In genomic region chr16:16006650-16007049, GRCh38 we compare ENCODE assay signal across 16 cellular contexts. TPM values are rescaled to one million over a fixed set of nuclear protein-coding genes. Genes with fewer than 3 reads are reported as not detected.
DNase-seq lines count a peak whose midpoint lies in the region; ATAC-seq and TF ChIP-seq lines count a peak whose summit lies in the region.
"Had no signal": no experiment of that assay in that cellular context is flagged by ENCODE, and none has a peak within 500 bp of the region (broad histone marks: within the 10 kb centered on the region; RNA-seq: fewer than 3 reads in every experiment).

No MANE protein-coding gene starts in this region.

- DNase-seq in MM.1S (no peak), adipocyte (ENCODE audit: low read depth) (no peak), sigmoid colon (no peak)
- DNase-seq in stimulated activated CD4-positive, alpha-beta T cell treated with anti-CD3 and anti-CD28 coated beads, Interleukin-4, amount 100 ng/mL, for 1 hour = no peak
- DNase-seq in naive thymus-derived CD8-positive, alpha-beta T cell = no peak
- DNase-seq: activated naive CD4-positive, alpha-beta T cell treated with anti-CD3 and anti-CD28 coated beads, Interleukin-2, amount 50 U/mL, for 16 hours; AML-193; head of caudate nucleus; NCI-H1930; nephron progenitor cell; PC-9; SK-N-SH had no signal

- WGBS in sigmoid colon, 2 donors = 81 to 91% methylated on average over 8 of the region's 8 CpGs

- intact Hi-C loops in sigmoid colon (cut with DNase I) = loop anchor here (5.0 kb wide), 1 partner anchor 59 kb away; the partner anchor contains the start of gene ABCC1

- peaks cover 0 to 2% (median 0%) of the 10 kb centered on the region in 9 donors for H3K9me3 Mint-ChIP-seq in naive thymus-derived CD8-positive, alpha-beta T cell
- H3K9me3 Mint-ChIP-seq: nephron progenitor cell had no signal

- H4K20me1 ChIP-seq in DOHH2 (ENCODE audit: control insufficient read depth, insufficient read depth, low read depth, low read length) (no peaks in the 10 kb centered on the region), MM.1S (ENCODE audit: insufficient read depth, low read length) (no peaks in the 10 kb centered on the region)

- TF ChIP-seq CTCF in DOHH2 (IDR thresholded peaks at IDR 0.05; ENCODE audit: low read depth, low read length, poor library complexity, severe bottlenecking) = no peak
- TF ChIP-seq CTCF in MM.1S (IDR thresholded peaks at IDR 0.05; ENCODE audit: low read length) = no peak
- no peak for TF ChIP-seq CTCF in sigmoid colon (IDR thresholded peaks at IDR 0.05)

- TF ChIP-seq EP300 in sigmoid colon (IDR thresholded peaks at IDR 0.05) = no peak

- H3K4me1 Mint-ChIP-seq in naive thymus-derived CD8-positive, alpha-beta T cell = peaks cover 24 to 41% (median 31%) of the 10 kb centered on the region in 4 donors

- H3K4me3 Mint-ChIP-seq in naive thymus-derived CD8-positive, alpha-beta T cell = peak overlapping the region in 2 of 10 donors; percentile 21 to 48
- H3K4me3 Mint-ChIP-seq: nephron progenitor cell had no signal

- H3K9me3 ChIP-seq in DOHH2 (ENCODE audit: control insufficient read depth, insufficient read depth, low read length) (no peaks in the 10 kb centered on the region), MM.1S (replicated peaks; ENCODE audit: insufficient read depth, low read length) (no peaks in the 10 kb centered on the region), adipocyte (ENCODE audit: control insufficient read depth, low read length) (no peaks in the 10 kb centered on the region), sigmoid colon (no peaks in the 10 kb centered on the region)
- H3K9me3 ChIP-seq: lower lobe of right lung, SK-N-SH had no signal

- peak overlapping the region; percentile 94 for H3K4me2 ChIP-seq in DOHH2 (ENCODE audit: low read length)
- peak overlapping the region; percentile 73 for H3K4me2 ChIP-seq in MM.1S (ENCODE audit: low read depth, low read length)
- H3K4me2 ChIP-seq: PC-9 had no signal

- no peaks in the 10 kb centered on the region for H3K27me3 Mint-ChIP-seq in naive thymus-derived CD8-positive, alpha-beta T cell

- H2AFZ ChIP-seq in MM.1S (ENCODE audit: low read length) = no peak overlapping the region
- H2AFZ ChIP-seq: PC-9 had no signal

- H3K4me3 ChIP-seq in DOHH2 (ENCODE audit: low read length) (peak overlapping the region; percentile 70), MM.1S (ENCODE audit: low read length) (no peak overlapping the region), adipocyte (ENCODE audit: low read length) (no peak overlapping the region), sigmoid colon (no peak overlapping the region)
- H3K4me3 ChIP-seq: lower lobe of right lung, PC-9 had no signal

- peaks cover 25% of the 10 kb centered on the region for H3K36me3 ChIP-seq in DOHH2 (ENCODE audit: control insufficient read depth, low read length)
- no peaks in the 10 kb centered on the region for H3K36me3 ChIP-seq in MM.1S (replicated peaks; ENCODE audit: insufficient read depth, low read length)
- H3K36me3 ChIP-seq in adipocyte (ENCODE audit: control insufficient read depth, insufficient read depth, low read length, severe bottlenecking) = peaks cover 16% of the 10 kb centered on the region
- H3K36me3 ChIP-seq in sigmoid colon = peaks cover 0 to 29% (median 7%) of the 10 kb centered on the region in 4 donors

- ATAC-seq in GM18511 (IDR thresholded peaks at IDR 0.05; ENCODE audit: unreplicated experiment) = no peak
- ATAC-seq in naive thymus-derived CD8-positive, alpha-beta T cell = no peak
- ATAC-seq: HCT116 had no signal

- POLR2A ChIA-PET in naive thymus-derived CD8-positive, alpha-beta T cell (lab: Charles Lee) = no interaction called here

- TF ChIP-seq POLR2A in sigmoid colon (IDR thresholded peaks at IDR 0.05) = no peak

- H3F3A ChIP-seq in DOHH2 (ENCODE audit: control insufficient read depth, insufficient read depth) = peaks cover 39% of the 10 kb centered on the region
- peaks cover 18% of the 10 kb centered on the region for H3F3A ChIP-seq in MM.1S (ENCODE audit: insufficient read depth, low read length)

- peaks cover 44% of the 10 kb centered on the region for H3K4me1 ChIP-seq in DOHH2 (ENCODE audit: control insufficient read depth, low read length)
- H3K4me1 ChIP-seq in MM.1S (ENCODE audit: low read length) = peaks cover 15% of the 10 kb centered on the region
- H3K4me1 ChIP-seq in adipocyte (ENCODE audit: control insufficient read depth, insufficient read depth, low read length) = peaks cover 18% of the 10 kb centered on the region
- peaks cover 0 to 29% (median 23%) of the 10 kb centered on the region in 4 donors for H3K4me1 ChIP-seq in sigmoid colon

- no peaks in the 10 kb centered on the region for H3K9me2 ChIP-seq in DOHH2 (replicated peaks; ENCODE audit: control insufficient read depth, low read length)
- H3K9me2 ChIP-seq in MM.1S (replicated peaks; ENCODE audit: insufficient read depth, low read length) = no peaks in the 10 kb centered on the region
- H3K9me2 ChIP-seq: SK-N-SH had no signal

- H3K79me2 ChIP-seq in DOHH2 (ENCODE audit: control insufficient read depth, low read length) (peaks cover 38% of the 10 kb centered on the region), MM.1S (ENCODE audit: low read length) (peaks cover 18% of the 10 kb centered on the region)

- peak overlapping the region in 4 of 10 donors; percentile 6 to 90 (median 53) for H3K27ac Mint-ChIP-seq in naive thymus-derived CD8-positive, alpha-beta T cell

- no peak overlapping the region for H3K9ac ChIP-seq in MM.1S (ENCODE audit: low read length)
- H3K9ac ChIP-seq in adipocyte (ENCODE audit: low read length) = peak overlapping the region; percentile 56
- H3K9ac ChIP-seq: SK-N-SH had no signal

- H3K27ac ChIP-seq in DOHH2 (ENCODE audit: low read depth, low read length) (peak overlapping the region; percentile 97), MM.1S (ENCODE audit: low read length) (peak overlapping the region; percentile 85; the same call in 1 of the 2 replicates), sigmoid colon (peak overlapping the region in 3 of 4 donors; percentile 64 to 81 (median 65))
- H3K27ac ChIP-seq: lower lobe of right lung, PC-9 had no signal

- H3K36me3 Mint-ChIP-seq in naive thymus-derived CD8-positive, alpha-beta T cell = peaks cover 0 to 40% (median 11%) of the 10 kb centered on the region in 3 donors

- H3K27me3 ChIP-seq in DOHH2 (ENCODE audit: control insufficient read depth, low read length) = no peaks in the 10 kb centered on the region
- no peaks in the 10 kb centered on the region for H3K27me3 ChIP-seq in MM.1S (replicated peaks; ENCODE audit: insufficient read depth, low read length)
- no peaks in the 10 kb centered on the region for H3K27me3 ChIP-seq in adipocyte (replicated peaks; ENCODE audit: control insufficient read depth, insufficient read depth, low read length)
- no peaks in the 10 kb centered on the region for H3K27me3 ChIP-seq in sigmoid colon

RNA-seq across cellular contexts. Expression of gene ABCC1, which starts 57.2 kb away (rescaled TPM):
- total RNA-seq in sigmoid colon = 10 to 100 TPM; 22.5 to 51.8 (median 32.5) TPM
- polyA plus RNA-seq in sigmoid colon = 10 to 100 TPM in 1 of 3 donors, 1 to 10 TPM in 2; 1.8 to 17.6 (median 1.8) TPM
- total RNA-seq in naive thymus-derived CD8-positive, alpha-beta T cell = 10 to 100 TPM; 66.7 to 68.6 TPM
- 1 to 10 TPM; 3.7 to 9.0 (median 4.3) TPM for polyA plus RNA-seq in naive thymus-derived CD8-positive, alpha-beta T cell
